Comparison of ENCODE assay signal across 10 cellular contexts in the genomic region with DNA sequence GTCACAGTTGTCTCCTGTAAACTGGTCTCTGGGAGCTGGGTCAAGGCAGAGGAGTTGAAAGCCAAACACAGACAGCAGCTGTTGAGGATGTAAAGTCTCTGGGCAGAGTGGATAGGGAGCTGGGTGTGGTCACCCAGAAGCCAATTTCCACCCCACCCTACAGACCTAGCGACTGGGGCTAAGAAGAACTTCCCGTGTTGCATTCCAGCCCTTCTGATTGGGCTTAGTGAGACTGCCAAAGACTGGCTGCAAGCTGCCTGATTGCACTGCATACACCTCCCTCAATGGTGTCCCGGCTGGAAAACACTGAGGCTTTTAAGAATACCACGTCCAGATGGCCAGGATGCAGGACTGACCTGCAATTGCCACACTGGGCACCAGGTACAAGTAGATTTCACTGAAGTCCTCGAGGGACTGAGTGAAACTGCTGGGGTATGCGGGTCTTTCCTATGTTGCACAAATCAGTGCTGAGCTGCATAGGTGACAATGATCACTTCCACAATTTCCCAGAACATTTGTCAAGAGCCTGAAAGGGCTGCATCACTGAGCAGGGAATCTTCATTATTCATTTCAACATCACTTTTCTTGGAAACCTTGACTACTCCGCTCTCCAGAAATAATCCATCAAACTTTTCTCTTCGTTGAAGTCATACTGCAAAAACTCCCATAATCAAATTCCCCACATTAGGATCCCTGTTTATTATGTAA. TPM values are rescaled to one million over a fixed set of nuclear protein-coding genes. Genes with fewer than 3 reads are reported as not detected.
DNase-seq lines count a peak whose midpoint lies in the region; ATAC-seq, FAIRE-seq and TF ChIP-seq lines count a peak whose summit lies in the region.
"Had no signal": no experiment of that assay in that cellular context is flagged by ENCODE, and none has a peak within 500 bp of the region (broad histone marks: within the 10 kb centered on the region; RNA-seq: fewer than 3 reads in every experiment).

No MANE protein-coding gene starts in this region.

- peak; percentile 44 to 56; a peak in 3 of 6 replicates for ATAC-seq in A549
- peak in 3 of 4 donors; percentile 14 to 36 (median 15) for ATAC-seq in right lobe of liver
- no peak for ATAC-seq in GM19467 (IDR thresholded peaks at IDR 0.05; ENCODE audit: unreplicated experiment)

- H3K27me3 ChIP-seq in right lobe of liver (no peaks in the 10 kb centered on the region), BE2C (no peaks in the 10 kb centered on the region)

- peak overlapping the region; percentile 5 for H3K4me3 Mint-ChIP-seq in activated T-helper 1 cell treated with anti-CD3 and anti-CD28 coated beads, Interleukin-12 subunit alpha, Interleukin-12 subunit beta, Interleukin-2, Interleukin-4 antibody, amounts not matched to agents 30 ng/mL and 10 ng/mL and 1 ng/mL, durations not matched to agents 14 hours and 24 hours and 36 hours

- H3K4me3 ChIP-seq in A549 (no peak overlapping the region), right lobe of liver (no peak overlapping the region), BE2C (ENCODE audit: low read depth, low read length) (no peak overlapping the region)

- intact Hi-C loops in activated T-helper 1 cell treated with anti-CD3 and anti-CD28 coated beads, Interleukin-12 subunit alpha, Interleukin-12 subunit beta, Interleukin-2, Interleukin-4 antibody, amounts not matched to agents 30 ng/mL and 10 ng/mL and 1 ng/mL, durations not matched to agents 14 hours and 24 hours and 36 hours (cut with micrococcal nuclease), result no loop called here
- intact Hi-C loops in right lobe of liver (cut with DNase I), result no loop called here

- H3K4me1 Mint-ChIP-seq in activated T-helper 1 cell treated with anti-CD3 and anti-CD28 coated beads, Interleukin-12 subunit alpha, Interleukin-12 subunit beta, Interleukin-2, Interleukin-4 antibody, amounts not matched to agents 30 ng/mL and 10 ng/mL and 1 ng/mL, durations not matched to agents 14 hours and 24 hours and 36 hours (ENCODE audit: low read depth), result peaks cover 75% of the 10 kb centered on the region

- POLR2A ChIA-PET in A549 (lab: Yijun Ruan, JAX), result no interaction called here

- peaks cover 5% of the 10 kb centered on the region; the same call in 2 of the 3 replicates for H3K9me3 ChIP-seq in A549
- no peaks in the 10 kb centered on the region for H3K9me3 ChIP-seq in right lobe of liver
- no peaks in the 10 kb centered on the region; the same call in 1 of the 2 replicates for H3K9me3 ChIP-seq in BE2C

- CTCF ChIA-PET in A549 (lab: Yijun Ruan, JAX), result interaction anchor here (0.8 to 5.0 kb wide), 13 partner anchors 10 to 285 kb away, joined by 3 to 19 read pairs (median 3); no protein-coding TSS in a partner anchor

- H3K4me1 ChIP-seq in A549 (peaks cover 41% of the 10 kb centered on the region), right lobe of liver (peaks cover 0 to 5% (median 0%) of the 10 kb centered on the region in 4 donors), BE2C (peaks cover 47% of the 10 kb centered on the region)

- FAIRE-seq in A549 (lab: Jason Lieb, UNC), result no peak
- FAIRE-seq: kidney had no signal

- TF ChIP-seq CTCF in A549 (IDR thresholded peaks at IDR 0.05) (no peak), right lobe of liver (IDR thresholded peaks at IDR 0.05) (no peak), BE2C (IDR thresholded peaks at IDR 0.05; ENCODE audit: low read depth, low read length) (no peak)

- peaks cover 14% of the 10 kb centered on the region for H3K9me3 Mint-ChIP-seq in activated T-helper 1 cell treated with anti-CD3 and anti-CD28 coated beads, Interleukin-12 subunit alpha, Interleukin-12 subunit beta, Interleukin-2, Interleukin-4 antibody, amounts not matched to agents 30 ng/mL and 10 ng/mL and 1 ng/mL, durations not matched to agents 14 hours and 24 hours and 36 hours

- TF ChIP-seq POLR2A in A549 (IDR thresholded peaks at IDR 0.05; ENCODE audit: low read length) (no peak), right lobe of liver (IDR thresholded peaks at IDR 0.05) (no peak)

- peak overlapping the region in 1 of 2 experiments; percentile 50; a peak in 3 of 6 replicates for H3K27ac ChIP-seq in A549
- H3K27ac ChIP-seq in right lobe of liver, result no peak overlapping the region

- 62% methylated on average over 8 of the region's 8 CpGs for WGBS in A549 (ENCODE audit: missing lambda C conversion rate)
- 65% methylated on average over 5 of the region's 8 CpGs for WGBS in right lobe of liver (ENCODE audit: insufficient coverage, low coverage, low lambda C conversion rate, missing lambda C conversion rate)

- DNase-seq in A549 (ENCODE audit: low read depth in 1 of 2, low spot score in 1 of 2) (no peak), GM03348 (ENCODE audit: low spot score) (peak; percentile 59), right lobe of liver (no peak), BE2C (no peak), NCI-H2171 treated with DMSO at 0.1 percent for 48 hours (lab: John Stamatoyannopoulos, UW) (no peak)
- DNase-seq in activated T-helper 1 cell treated with anti-CD3 and anti-CD28 coated beads, Interleukin-12 subunit alpha, Interleukin-12 subunit beta, Interleukin-2, Interleukin-4 antibody, amounts not matched to agents 30 ng/mL and 10 ng/mL and 1 ng/mL, durations not matched to agents 14 hours and 24 hours and 36 hours (ENCODE audit: low spot score), result no peak
- DNase-seq in effector CD8-positive, alpha-beta T cell (lab: John Stamatoyannopoulos, UW), result no peak
- DNase-seq: activated CD4-positive, alpha-beta T cell treated with anti-CD3 and anti-CD28 coated beads for 48 hours; kidney had no signal

- H3K36me3 ChIP-seq in right lobe of liver, result no peaks in the 10 kb centered on the region
- no peaks in the 10 kb centered on the region for H3K36me3 ChIP-seq in BE2C

- H3K36me3 Mint-ChIP-seq in activated T-helper 1 cell treated with anti-CD3 and anti-CD28 coated beads, Interleukin-12 subunit alpha, Interleukin-12 subunit beta, Interleukin-2, Interleukin-4 antibody, amounts not matched to agents 30 ng/mL and 10 ng/mL and 1 ng/mL, durations not matched to agents 14 hours and 24 hours and 36 hours (ENCODE audit: low read depth), result peaks cover 11% of the 10 kb centered on the region

- TF ChIP-seq RAD21 in A549 (conservative IDR thresholded peaks at IDR 0.05 in 1 of 2, IDR thresholded peaks at IDR 0.05 in 1 of 2), result no peak

- H3K4me2 ChIP-seq in A549, result 0 out of 3 replicates have a peak overlapping the region, but pooled peaks have one; percentile 3

- no peaks in the 10 kb centered on the region for H3K27me3 Mint-ChIP-seq in activated T-helper 1 cell treated with anti-CD3 and anti-CD28 coated beads, Interleukin-12 subunit alpha, Interleukin-12 subunit beta, Interleukin-2, Interleukin-4 antibody, amounts not matched to agents 30 ng/mL and 10 ng/mL and 1 ng/mL, durations not matched to agents 14 hours and 24 hours and 36 hours (ENCODE audit: insufficient read depth)

- TF ChIP-seq EP300 in A549 (IDR thresholded peaks at IDR 0.05), result no peak

- no peak overlapping the region for H3K27ac Mint-ChIP-seq in activated T-helper 1 cell treated with anti-CD3 and anti-CD28 coated beads, Interleukin-12 subunit alpha, Interleukin-12 subunit beta, Interleukin-2, Interleukin-4 antibody, amounts not matched to agents 30 ng/mL and 10 ng/mL and 1 ng/mL, durations not matched to agents 14 hours and 24 hours and 36 hours

TF ChIP-seq in A549, 52 proteins besides CTCF, POLR2A, EP300 and RAD21:
- TF ChIP-seq, protein P1, sequence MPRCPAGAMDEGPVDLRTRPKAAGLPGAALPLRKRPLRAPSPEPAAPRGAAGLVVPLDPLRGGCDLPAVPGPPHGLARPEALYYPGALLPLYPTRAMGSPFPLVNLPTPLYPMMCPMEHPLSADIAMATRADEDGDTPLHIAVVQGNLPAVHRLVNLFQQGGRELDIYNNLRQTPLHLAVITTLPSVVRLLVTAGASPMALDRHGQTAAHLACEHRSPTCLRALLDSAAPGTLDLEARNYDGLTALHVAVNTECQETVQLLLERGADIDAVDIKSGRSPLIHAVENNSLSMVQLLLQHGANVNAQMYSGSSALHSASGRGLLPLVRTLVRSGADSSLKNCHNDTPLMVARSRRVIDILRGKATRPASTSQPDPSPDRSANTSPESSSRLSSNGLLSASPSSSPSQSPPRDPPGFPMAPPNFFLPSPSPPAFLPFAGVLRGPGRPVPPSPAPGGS (IDR thresholded peaks at IDR 0.05), result no peak
- no peak for TF ChIP-seq JUNB (IDR thresholded peaks at IDR 0.05)
- TF ChIP-seq RNF2 (IDR thresholded peaks at IDR 0.05; ENCODE audit: borderline replicate concordance, low read depth), result no peak

RNA-seq across cellular contexts. Expression of a gene that starts 43.1 kb away (rescaled TPM):
- polyA plus RNA-seq in A549 (2011; rRNA removed), result 115 and 130 TPM in 2 replicates
- 23.2 and 24.9 TPM in 2 replicates for polyA plus RNA-seq in A549 (2012; cell fraction: cytosol; rRNA removed)
- 20.9 and 29.1 TPM in 2 replicates for polyA plus RNA-seq in A549 (2012; cell fraction: nucleus; rRNA removed)
- 34.6 to 39.0 TPM (median 36.3 TPM) in 3 replicates for polyA plus RNA-seq in A549 (2017; fragmentation: RNase III; extraction: RNeasy Plus Mini Kit Qiagen cat#74134 plus additional on column Dnase treatment)
- 88.9 and 93.5 TPM in 2 replicates for polyA minus RNA-seq in A549 (2011; rRNA and poly(A)+ RNA removed)
- total RNA-seq in activated T-helper 1 cell treated with anti-CD3 and anti-CD28 coated beads, Interleukin-12 subunit alpha, Interleukin-12 subunit beta, Interleukin-2, Interleukin-4 antibody, amounts not matched to agents 30 ng/mL and 10 ng/mL and 1 ng/mL, durations not matched to agents 14 hours and 24 hours and 36 hours, result 56.7 and 58.9 TPM in 2 replicates
- 10 to 100 TPM; 28.3 to 55.7 (median 36.7) TPM for total RNA-seq in right lobe of liver
- polyA plus RNA-seq in BE2C (2012; ENCODE audit: insufficient read depth, insufficient read length, low read depth), result 128 TPM
